14 cellular contexts compared by ENCODE assay signal in genomic region chr2:136056077-136056688, GRCh38.
DNase-seq lines count a peak whose midpoint lies in the region; ATAC-seq, FAIRE-seq and TF ChIP-seq lines count a peak whose summit lies in the region.
"Had no signal": no experiment of that assay in that cellular context is flagged by ENCODE, and none has a peak within 500 bp of the region (broad histone marks: within the 10 kb centered on the region; RNA-seq: fewer than 3 reads in every experiment).

No MANE protein-coding gene starts in this region.

- intact Hi-C loops in GM12878 (cut with micrococcal nuclease; ENCODE audit: unreplicated experiment): loop anchor here (1.0 to 10.0 kb wide), 6 partner anchors 76 to 323 kb away; no protein-coding TSS in a partner anchor
- intact Hi-C loops in gastrocnemius medialis (cut with DNase I; ENCODE audit: low total_unique reads): no loop called here
- intact Hi-C loops in transverse colon (cut with DNase I; ENCODE audit: low total_unique reads): no loop called here

- TF ChIP-seq POLR2A in GM12878 (IDR thresholded peaks at IDR 0.05; ENCODE audit: low read depth, low read length): no peak
- TF ChIP-seq POLR2A in gastrocnemius medialis (IDR thresholded peaks at IDR 0.05): no peak
- TF ChIP-seq POLR2A in transverse colon (IDR thresholded peaks at IDR 0.05): no peak

- no peaks in the 10 kb centered on the region; the same call in 2 of the 3 replicates for H3K9me3 ChIP-seq in GM12878 (replicated peaks; ENCODE audit: control insufficient read depth, insufficient read depth, low read length)
- H3K9me3 ChIP-seq in gastrocnemius medialis: no peaks in the 10 kb centered on the region
- H3K9me3 ChIP-seq in transverse colon: no peaks in the 10 kb centered on the region
- H3K9me3 ChIP-seq: esophagus squamous epithelium, psoas muscle had no signal

- TF ChIP-seq EP300 in GM12878 (IDR thresholded peaks at IDR 0.05; ENCODE audit: borderline replicate concordance in 1 of 2, control insufficient read depth in 1 of 2, low read depth in 2 of 2, low read length in 2 of 2) (peak; percentile 73 to 82; a peak in 2 of 4 replicates), transverse colon (IDR thresholded peaks at IDR 0.05; ENCODE audit: low read depth) (no peak)

- no peak for TF ChIP-seq RAD21 in GM12878 (IDR thresholded peaks at IDR 0.05; ENCODE audit: insufficient read depth, low read depth, low read length)

- TF ChIP-seq CTCF in GM12878 (IDR thresholded peaks at IDR 0.05 in 2 of 3, conservative IDR thresholded peaks at IDR 0.05 in 1 of 3; ENCODE audit: control insufficient read depth in 2 of 3, extremely low read depth in 1 of 3, insufficient read depth in 1 of 3, low read depth in 3 of 3, low read length in 3 of 3): no peak
- no peak for TF ChIP-seq CTCF in gastrocnemius medialis (IDR thresholded peaks at IDR 0.05 in 4 of 5, conservative IDR thresholded peaks at IDR 0.05 in 1 of 5)
- TF ChIP-seq CTCF in transverse colon (IDR thresholded peaks at IDR 0.05): no peak

- H3K79me2 ChIP-seq in GM12878 (ENCODE audit: control insufficient read depth, insufficient read depth, low read length): no peaks in the 10 kb centered on the region

- peak overlapping the region; percentile 75; the same call in 1 of the 2 replicates for H3K27ac ChIP-seq in GM12878 (ENCODE audit: control insufficient read depth, insufficient read depth)
- no peak overlapping the region for H3K27ac ChIP-seq in gastrocnemius medialis
- no peak overlapping the region for H3K27ac ChIP-seq in transverse colon
- H3K27ac ChIP-seq: psoas muscle had no signal

- 1% methylated on average over 5 of the region's 5 CpGs for WGBS in GM12878 (ENCODE audit: insufficient coverage, insufficient replicate concordance, low lambda C conversion rate, missing lambda C conversion rate)
- WGBS in transverse colon (ENCODE audit: low coverage in 1 of 2), 2 donors: 64 to 68% methylated on average over 5 of the region's 5 CpGs

- ATAC-seq in GM18520 (IDR thresholded peaks at IDR 0.05; ENCODE audit: unreplicated experiment): peak; percentile 30
- peak; percentile 33 for ATAC-seq in GM21619 (IDR thresholded peaks at IDR 0.05; ENCODE audit: unreplicated experiment)
- peak; percentile 32 for ATAC-seq in HG03565 (IDR thresholded peaks at IDR 0.05; ENCODE audit: unreplicated experiment)
- ATAC-seq in GM12878: peak; percentile 48
- ATAC-seq in GM19328 (IDR thresholded peaks at IDR 0.05; ENCODE audit: unreplicated experiment): no peak
- no peak for ATAC-seq in gastrocnemius medialis
- ATAC-seq: psoas muscle had no signal

- in situ Hi-C loops in GM12878 (cut with MboI): loop anchor here (5.0 kb wide), 1 partner anchor 321 kb away; no protein-coding TSS in a partner anchor
- in situ Hi-C loops in gastrocnemius medialis (cut with MboI; ENCODE audit: low sequenced_read_pairs in 4 of 4): no loop called here
- in situ Hi-C loops in transverse colon (cut with MboI; ENCODE audit: low pct_ligation_motif_present in 1 of 4, low pct_unique_long_range_greater_than_20kb in 1 of 4, low sequenced_read_pairs in 3 of 4): no loop called here

- CTCF ChIA-PET in GM12878 (lab: Yijun Ruan, JAX): interaction anchor here (0.6 to 8.6 kb wide), 21 partner anchors 12 to 328 kb away, joined by 3 to 103 read pairs (median 4); no protein-coding TSS in a partner anchor

- H3K36me3 ChIP-seq in GM12878 (ENCODE audit: control insufficient read depth in 2 of 2, insufficient read depth in 2 of 2, low read length in 1 of 2) (no peaks in the 10 kb centered on the region), gastrocnemius medialis (no peaks in the 10 kb centered on the region), transverse colon (no peaks in the 10 kb centered on the region)
- H3K36me3 ChIP-seq: esophagus squamous epithelium had no signal

- RAD21 ChIA-PET in GM12878 (lab: Charles Lee; ENCODE audit: unreplicated experiment): interaction anchor here (0.6 to 17.6 kb wide), 42 partner anchors 8 to 325 kb away, joined by 3 to 348 read pairs (median 10); partner anchors contain the start of genes CXCR4 and DARS1

- 0 out of 2 replicates have a peak overlapping the region, but pooled peaks have one; percentile 22 for H3K4me3 ChIP-seq in GM12878
- no peak overlapping the region for H3K4me3 ChIP-seq in gastrocnemius medialis
- H3K4me3 ChIP-seq in transverse colon: no peak overlapping the region
- H3K4me3 ChIP-seq: esophagus squamous epithelium, psoas muscle had no signal

- no peak overlapping the region for H2AFZ ChIP-seq in GM12878 (ENCODE audit: control insufficient read depth, low read depth, low read length)

- H3K27me3 ChIP-seq in GM12878 (replicated peaks in 1 of 2; ENCODE audit: control insufficient read depth in 2 of 2, insufficient read depth in 2 of 2, low read length in 1 of 2): no peaks in the 10 kb centered on the region
- no peaks in the 10 kb centered on the region for H3K27me3 ChIP-seq in gastrocnemius medialis
- H3K27me3 ChIP-seq in transverse colon: no peaks in the 10 kb centered on the region
- H3K27me3 ChIP-seq: esophagus squamous epithelium had no signal

- SMC1A ChIA-PET in GM12878 (lab: Charles Lee; ENCODE audit: uncharacterized antibody, unreplicated experiment): interaction anchor here (0.6 to 24.6 kb wide), 44 partner anchors 9 to 1930 kb away, joined by 3 to 961 read pairs (median 8); partner anchors contain the start of genes CXCR4 and DARS1

- no TSS peak for BruUV-seq in GM12878 (replicated peaks; lab: Mats Ljungman, UMichigan)

- H4K20me1 ChIP-seq in GM12878 (ENCODE audit: control insufficient read depth, insufficient read depth): no peaks in the 10 kb centered on the region

- peak overlapping the region; percentile 78 for H3K4me2 ChIP-seq in GM12878 (ENCODE audit: control insufficient read depth, insufficient read depth)

- POLR2A ChIA-PET in GM12878 (lab: Charles Lee): interaction anchor here (0.6 to 4.9 kb wide), 38 partner anchors 9 to 326 kb away, joined by 3 to 39 read pairs (median 6); partner anchors contain the start of gene DARS1

- H3K4me1 ChIP-seq in GM12878 (ENCODE audit: control insufficient read depth, insufficient read depth, low read length) (peaks cover 64% of the 10 kb centered on the region), gastrocnemius medialis (no peaks in the 10 kb centered on the region), transverse colon (no peaks in the 10 kb centered on the region)
- H3K4me1 ChIP-seq: esophagus squamous epithelium, psoas muscle had no signal

- peak; percentile 77 for FAIRE-seq in GM12878 (lab: Jason Lieb, UNC)
- FAIRE-seq: H1, keratinocyte had no signal

- H3K9ac ChIP-seq in GM12878 (ENCODE audit: control insufficient read depth, insufficient read depth, low read length): no peak overlapping the region

- DNase-seq in GM12878 (ENCODE audit: low read depth, low spot score) (peak; percentile 67), gastrocnemius medialis (no peak), transverse colon (no peak)
- no peak for DNase-seq in central memory CD4-positive, alpha-beta T cell
- DNase-seq: aorta, esophagus squamous epithelium, NCI-H748 treated with DMSO at 0.1 percent for 48 hours, psoas muscle had no signal

TF ChIP-seq in GM12878, 131 proteins besides CTCF, POLR2A, EP300 and RAD21 (continues in another document):
- TF ChIP-seq TCF12 (IDR thresholded peaks at IDR 0.05; ENCODE audit: low read depth, low read length): 0 out of 2 replicates have a peak, but pooled peaks have one; percentile 52
- TF ChIP-seq NFIC (IDR thresholded peaks at IDR 0.05; ENCODE audit: low read depth, low read length): peak; percentile 63; the same call in 1 of the 2 replicates
- TF ChIP-seq ATF7 (IDR thresholded peaks at IDR 0.05; ENCODE audit: low read depth): peak; percentile 78
- TF ChIP-seq TAF1 (IDR thresholded peaks at IDR 0.05; ENCODE audit: borderline replicate concordance, low read depth, low read length): no peak
- TF ChIP-seq ZBED1 (IDR thresholded peaks at IDR 0.05; ENCODE audit: borderline replicate concordance): no peak
- TF ChIP-seq, protein P1, sequence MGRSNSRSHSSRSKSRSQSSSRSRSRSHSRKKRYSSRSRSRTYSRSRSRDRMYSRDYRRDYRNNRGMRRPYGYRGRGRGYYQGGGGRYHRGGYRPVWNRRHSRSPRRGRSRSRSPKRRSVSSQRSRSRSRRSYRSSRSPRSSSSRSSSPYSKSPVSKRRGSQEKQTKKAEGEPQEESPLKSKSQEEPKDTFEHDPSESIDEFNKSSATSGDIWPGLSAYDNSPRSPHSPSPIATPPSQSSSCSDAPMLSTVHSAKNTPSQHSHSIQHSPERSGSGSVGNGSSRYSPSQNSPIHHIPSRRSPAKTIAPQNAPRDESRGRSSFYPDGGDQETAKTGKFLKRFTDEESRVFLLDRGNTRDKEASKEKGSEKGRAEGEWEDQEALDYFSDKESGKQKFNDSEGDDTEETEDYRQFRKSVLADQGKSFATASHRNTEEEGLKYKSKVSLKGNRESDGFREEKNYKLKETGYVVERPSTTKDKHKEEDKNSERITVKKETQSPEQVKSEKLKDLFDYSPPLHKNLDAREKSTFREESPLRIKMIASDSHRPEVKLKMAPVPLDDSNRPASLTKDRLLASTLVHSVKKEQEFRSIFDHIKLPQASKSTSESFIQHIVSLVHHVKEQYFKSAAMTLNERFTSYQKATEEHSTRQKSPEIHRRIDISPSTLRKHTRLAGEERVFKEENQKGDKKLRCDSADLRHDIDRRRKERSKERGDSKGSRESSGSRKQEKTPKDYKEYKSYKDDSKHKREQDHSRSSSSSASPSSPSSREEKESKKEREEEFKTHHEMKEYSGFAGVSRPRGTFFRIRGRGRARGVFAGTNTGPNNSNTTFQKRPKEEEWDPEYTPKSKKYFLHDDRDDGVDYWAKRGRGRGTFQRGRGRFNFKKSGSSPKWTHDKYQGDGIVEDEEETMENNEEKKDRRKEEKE (IDR thresholded peaks at IDR 0.05): no peak
- peak; percentile 70; the same call in 1 of the 2 replicates for TF ChIP-seq ATF2 (IDR thresholded peaks at IDR 0.05; ENCODE audit: low read length)
- peak; percentile 43; the same call in 1 of the 2 replicates for TF ChIP-seq CREM (IDR thresholded peaks at IDR 0.05; ENCODE audit: low read depth)
- no peak for TF ChIP-seq KLF5 (IDR thresholded peaks at IDR 0.05; ENCODE audit: partially characterized antibody)
- no peak for TF ChIP-seq NRF1 (conservative IDR thresholded peaks at IDR 0.05; ENCODE audit: low read depth, low read length)

Comparison
In these comparisons a context has a peak if more than half of its experiments do, and no peak if none do; other contexts are left out.
1. ATAC-seq: peak in GM18520 (single experiment), GM21619 (single experiment), HG03565 (single experiment) and GM12878 (single experiment); none in GM19328 (single experiment) and gastrocnemius medialis (0 of 2).